8 cellular contexts compared by ENCODE assay signal in genomic region chr17:18093616-18094408, GRCh38. TPM values are rescaled to one million over a fixed set of nuclear protein-coding genes. Genes with fewer than 3 reads are reported as not detected.
DNase-seq lines count a peak whose midpoint lies in the region; ATAC-seq, FAIRE-seq and TF ChIP-seq lines count a peak whose summit lies in the region.

No MANE protein-coding gene starts in this region.

- peak in 2 of 3 experiments; percentile 5 to 22 for DNase-seq in NCI-H1417 (lab: John Stamatoyannopoulos, UW)
- no peak for DNase-seq in NCI-H1417 treated with DMSO at 0.1 percent for 48 hours (lab: John Stamatoyannopoulos, UW)
- DNase-seq in LHCN-M2 (ENCODE audit: low read depth) = peak; percentile 79
- peak; percentile 67 for DNase-seq in astrocyte (ENCODE audit: low read depth)
- peak; percentile 60 for DNase-seq in left kidney (ENCODE audit: low read depth, low spot score)
- no peak for DNase-seq in stimulated activated naive CD4-positive, alpha-beta T cell (lab: John Stamatoyannopoulos, UW)
- DNase-seq in NCI-H1048 (lab: John Stamatoyannopoulos, UW) = no peak

- peak; percentile 55 for TF ChIP-seq CTCF in astrocyte (IDR thresholded peaks at IDR 0.05; ENCODE audit: insufficient read depth, low read depth, low read length)

- peaks cover 15% of the 10 kb centered on the region for H3K36me3 Mint-ChIP-seq in astrocyte (ENCODE audit: low read depth, unreplicated experiment)

- peaks cover 48% of the 10 kb centered on the region for H4K20me1 ChIP-seq in astrocyte (ENCODE audit: insufficient read depth, low read length)

- FAIRE-seq in astrocyte (lab: Jason Lieb, UNC) = no peak

- no peaks in the 10 kb centered on the region for H3K27me3 Mint-ChIP-seq in astrocyte (ENCODE audit: low read depth, unreplicated experiment)

- H2AFZ ChIP-seq in astrocyte (ENCODE audit: low read depth, low read length) = no peak overlapping the region

- H3K4me2 ChIP-seq in astrocyte (ENCODE audit: low read length) = no peak overlapping the region

- H3K4me1 ChIP-seq in astrocyte (ENCODE audit: insufficient read depth, low read length) = peaks cover 1% of the 10 kb centered on the region

- no peak overlapping the region for H3K4me3 Mint-ChIP-seq in astrocyte (ENCODE audit: unreplicated experiment)

- H3K79me2 ChIP-seq in astrocyte (ENCODE audit: insufficient read depth, low read length) = peaks cover 25% of the 10 kb centered on the region

- H3K36me3 ChIP-seq in astrocyte (ENCODE audit: insufficient read depth, low read length) = peaks cover 15% of the 10 kb centered on the region

- no peaks in the 10 kb centered on the region for H3K27me3 ChIP-seq in astrocyte (ENCODE audit: insufficient read depth, low read length)

- no peak overlapping the region for H3K9ac ChIP-seq in astrocyte (ENCODE audit: low read length)

- no peak overlapping the region for H3K27ac Mint-ChIP-seq in astrocyte (ENCODE audit: unreplicated experiment)

- H3K4me3 ChIP-seq in astrocyte (ENCODE audit: insufficient read depth, low read depth, low read length) = no peak overlapping the region

- no peak overlapping the region for H3K27ac ChIP-seq in astrocyte (ENCODE audit: low read depth, low read length)

- no peaks in the 10 kb centered on the region for H3K9me3 ChIP-seq in astrocyte (ENCODE audit: insufficient read depth, low read depth, low read length)

- peaks cover 2% of the 10 kb centered on the region for H3K4me1 Mint-ChIP-seq in astrocyte (ENCODE audit: low read depth, unreplicated experiment)

- ATAC-seq in GM21737 (IDR thresholded peaks at IDR 0.05; ENCODE audit: unreplicated experiment) = no peak

- no peaks in the 10 kb centered on the region for H3K9me3 Mint-ChIP-seq in astrocyte (ENCODE audit: unreplicated experiment)

RNA-seq across cellular contexts. Expression of gene DRG2, which starts 6.1 kb away (rescaled TPM):
- total RNA-seq in LHCN-M2 (2014; rRNA removed) (49.5 and 54.0 TPM in 2 replicates), astrocyte (32.2 and 35.0 TPM in 2 replicates)
- 30.5 TPM for polyA plus RNA-seq in LHCN-M2 (2012)

RNA-seq across cellular contexts. Expression of gene MYO15A, which starts 14.7 kb away (rescaled TPM):
- total RNA-seq in LHCN-M2 (2014; rRNA removed) (not detected in 2 replicates), astrocyte (0.32 and 0.48 TPM in 2 replicates)
- 0.01 TPM for polyA plus RNA-seq in LHCN-M2 (2012)

RNA-seq across cellular contexts. Expression of gene GID4, which starts 54.6 kb away (rescaled TPM):
- total RNA-seq in LHCN-M2 (2014; rRNA removed) (6.0 and 6.8 TPM in 2 replicates), astrocyte (9.2 and 9.9 TPM in 2 replicates)
- 4.8 TPM for polyA plus RNA-seq in LHCN-M2 (2012)

RNA-seq across cellular contexts. Expression of gene ATPAF2, which starts 54.8 kb away (rescaled TPM):
- total RNA-seq in LHCN-M2 (2014; rRNA removed) = 12.6 and 12.8 TPM in 2 replicates
- 14.9 TPM for polyA plus RNA-seq in LHCN-M2 (2012)
- 24.8 and 27.9 TPM in 2 replicates for total RNA-seq in astrocyte

Comparison
In these comparisons a context has a peak if more than half of its experiments do, and no peak if none do; other contexts are left out.
1. DNase-seq: peak in NCI-H1417 (2 of 3), LHCN-M2 (single experiment), astrocyte (single experiment) and left kidney (single experiment); none in NCI-H1417 treated with DMSO at 0.1 percent for 48 hours (single experiment), stimulated activated naive CD4-positive, alpha-beta T cell (0 of 6) and NCI-H1048 (single experiment).